Comparison of ENCODE assay signal across 1 cellular context in the genomic region with DNA sequence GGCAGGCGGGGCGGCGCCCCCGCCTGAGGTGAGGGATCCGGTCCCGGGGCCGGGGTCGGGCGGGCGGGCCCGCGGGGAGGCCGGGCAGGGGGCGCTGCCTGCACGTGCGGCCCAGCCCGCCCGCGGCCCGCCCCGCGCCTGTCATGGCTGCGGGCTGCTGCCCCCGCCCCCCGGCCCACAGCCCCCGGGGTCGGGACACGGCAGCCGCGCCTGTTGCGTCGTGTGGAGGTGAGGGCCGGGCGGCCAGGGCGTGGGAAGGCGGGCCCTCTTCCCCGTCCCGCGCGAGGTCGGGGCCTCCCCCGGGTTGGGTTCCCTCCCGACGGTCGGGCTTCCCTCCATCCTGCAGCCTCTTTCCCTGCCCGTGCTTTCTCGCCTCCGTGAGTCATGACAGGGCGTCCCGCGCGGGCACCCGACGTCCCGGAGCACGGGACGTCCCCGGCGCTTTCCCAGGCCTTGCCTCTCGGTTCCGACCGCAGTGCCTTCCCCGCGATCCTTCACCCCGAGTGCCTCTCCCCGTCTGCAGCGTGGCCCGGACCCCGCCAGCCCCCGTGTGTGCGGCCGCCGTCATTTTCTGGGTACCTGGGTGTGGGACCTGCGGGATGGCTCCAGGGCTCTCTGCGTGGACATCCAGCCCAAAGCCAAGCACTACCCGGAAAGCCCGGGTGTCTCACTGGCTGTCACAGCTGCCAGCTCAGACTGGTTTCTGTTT.
TF ChIP-seq lines count a peak whose summit lies in the region.

No MANE protein-coding gene starts in this region.

TF ChIP-seq in HepG2, 621 proteins besides CTCF, POLR2A, EP300 and RAD21 (continued from another document and continues in another):
- TF ChIP-seq, protein P1, sequence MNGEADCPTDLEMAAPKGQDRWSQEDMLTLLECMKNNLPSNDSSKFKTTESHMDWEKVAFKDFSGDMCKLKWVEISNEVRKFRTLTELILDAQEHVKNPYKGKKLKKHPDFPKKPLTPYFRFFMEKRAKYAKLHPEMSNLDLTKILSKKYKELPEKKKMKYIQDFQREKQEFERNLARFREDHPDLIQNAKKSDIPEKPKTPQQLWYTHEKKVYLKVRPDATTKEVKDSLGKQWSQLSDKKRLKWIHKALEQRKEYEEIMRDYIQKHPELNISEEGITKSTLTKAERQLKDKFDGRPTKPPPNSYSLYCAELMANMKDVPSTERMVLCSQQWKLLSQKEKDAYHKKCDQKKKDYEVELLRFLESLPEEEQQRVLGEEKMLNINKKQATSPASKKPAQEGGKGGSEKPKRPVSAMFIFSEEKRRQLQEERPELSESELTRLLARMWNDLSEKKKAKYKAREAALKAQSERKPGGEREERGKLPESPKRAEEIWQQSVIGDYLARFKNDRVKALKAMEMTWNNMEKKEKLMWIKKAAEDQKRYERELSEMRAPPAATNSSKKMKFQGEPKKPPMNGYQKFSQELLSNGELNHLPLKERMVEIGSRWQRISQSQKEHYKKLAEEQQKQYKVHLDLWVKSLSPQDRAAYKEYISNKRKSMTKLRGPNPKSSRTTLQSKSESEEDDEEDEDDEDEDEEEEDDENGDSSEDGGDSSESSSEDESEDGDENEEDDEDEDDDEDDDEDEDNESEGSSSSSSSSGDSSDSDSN (CRISPR knock-in tag; IDR thresholded peaks at IDR 0.05): peak; percentile 72; the same call in 1 of the 2 replicates
- TF ChIP-seq NFE2L1 (CRISPR knock-in tag; IDR thresholded peaks at IDR 0.05; ENCODE audit: borderline replicate concordance) (no peak), DR1 (CRISPR knock-in tag; IDR thresholded peaks at IDR 0.05) (0 out of 2 replicates have a peak, but pooled peaks have one; percentile 42), YEATS2 (CRISPR knock-in tag; IDR thresholded peaks at IDR 0.05; ENCODE audit: borderline replicate concordance) (no peak), ZNF768 (CRISPR knock-in tag; IDR thresholded peaks at IDR 0.05) (peak; percentile 65; the same call in 1 of the 2 replicates), NRL (CRISPR knock-in tag; IDR thresholded peaks at IDR 0.05; ENCODE audit: borderline replicate concordance) (0 out of 2 replicates have a peak, but pooled peaks have one; percentile 71), ZFYVE20 (CRISPR knock-in tag; IDR thresholded peaks at IDR 0.05; ENCODE audit: borderline replicate concordance, low read depth) (peak; percentile 70; the same call in 1 of the 2 replicates), ZNF331 (CRISPR knock-in tag; IDR thresholded peaks at IDR 0.05) (0 out of 2 replicates have a peak, but pooled peaks have one; percentile 24), ZNF788 (CRISPR knock-in tag; IDR thresholded peaks at IDR 0.05; ENCODE audit: borderline replicate concordance) (peak; percentile 46; the same call in 1 of the 2 replicates), KMT2B (CRISPR knock-in tag; IDR thresholded peaks at IDR 0.05) (0 out of 2 replicates have a peak, but pooled peaks have one; percentile 68), SMAD9 (CRISPR knock-in tag; IDR thresholded peaks at IDR 0.05) (no peak), SMARCE1 (IDR thresholded peaks at IDR 0.05; ENCODE audit: borderline replicate concordance) (no peak), CBFB (CRISPR knock-in tag; IDR thresholded peaks at IDR 0.05) (0 out of 2 replicates have a peak, but pooled peaks have one; percentile 34), ZNF558 (CRISPR knock-in tag; IDR thresholded peaks at IDR 0.05; ENCODE audit: borderline replicate concordance) (peak; percentile 36; the same call in 1 of the 2 replicates), ZNF556 (CRISPR knock-in tag; IDR thresholded peaks at IDR 0.05; ENCODE audit: borderline replicate concordance) (0 out of 2 replicates have a peak, but pooled peaks have one; percentile 35), POGZ (CRISPR knock-in tag; IDR thresholded peaks at IDR 0.05) (0 out of 2 replicates have a peak, but pooled peaks have one; percentile 23), CBX5 (CRISPR knock-in tag; IDR thresholded peaks at IDR 0.05; ENCODE audit: borderline replicate concordance) (0 out of 2 replicates have a peak, but pooled peaks have one; percentile 32), PHF8 (CRISPR knock-in tag; IDR thresholded peaks at IDR 0.05) (0 out of 2 replicates have a peak, but pooled peaks have one; percentile 66), ZNF83 (CRISPR knock-in tag; IDR thresholded peaks at IDR 0.05; ENCODE audit: borderline replicate concordance) (0 out of 2 replicates have a peak, but pooled peaks have one; percentile 58)
- TF ChIP-seq, protein P2, sequence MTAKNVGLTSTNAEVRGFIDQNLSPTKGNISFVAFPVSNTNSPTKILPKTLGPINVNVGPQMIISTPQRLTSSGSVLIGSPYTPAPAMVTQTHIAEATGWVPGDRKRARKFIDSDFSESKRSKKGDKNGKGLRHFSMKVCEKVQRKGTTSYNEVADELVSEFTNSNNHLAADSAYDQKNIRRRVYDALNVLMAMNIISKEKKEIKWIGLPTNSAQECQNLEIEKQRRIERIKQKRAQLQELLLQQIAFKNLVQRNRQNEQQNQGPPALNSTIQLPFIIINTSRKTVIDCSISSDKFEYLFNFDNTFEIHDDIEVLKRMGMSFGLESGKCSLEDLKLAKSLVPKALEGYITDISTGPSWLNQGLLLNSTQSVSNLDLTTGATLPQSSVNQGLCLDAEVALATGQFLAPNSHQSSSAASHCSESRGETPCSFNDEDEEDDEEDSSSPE (CRISPR knock-in tag; IDR thresholded peaks at IDR 0.05): 0 out of 2 replicates have a peak, but pooled peaks have one; percentile 41
- TF ChIP-seq, protein P3, sequence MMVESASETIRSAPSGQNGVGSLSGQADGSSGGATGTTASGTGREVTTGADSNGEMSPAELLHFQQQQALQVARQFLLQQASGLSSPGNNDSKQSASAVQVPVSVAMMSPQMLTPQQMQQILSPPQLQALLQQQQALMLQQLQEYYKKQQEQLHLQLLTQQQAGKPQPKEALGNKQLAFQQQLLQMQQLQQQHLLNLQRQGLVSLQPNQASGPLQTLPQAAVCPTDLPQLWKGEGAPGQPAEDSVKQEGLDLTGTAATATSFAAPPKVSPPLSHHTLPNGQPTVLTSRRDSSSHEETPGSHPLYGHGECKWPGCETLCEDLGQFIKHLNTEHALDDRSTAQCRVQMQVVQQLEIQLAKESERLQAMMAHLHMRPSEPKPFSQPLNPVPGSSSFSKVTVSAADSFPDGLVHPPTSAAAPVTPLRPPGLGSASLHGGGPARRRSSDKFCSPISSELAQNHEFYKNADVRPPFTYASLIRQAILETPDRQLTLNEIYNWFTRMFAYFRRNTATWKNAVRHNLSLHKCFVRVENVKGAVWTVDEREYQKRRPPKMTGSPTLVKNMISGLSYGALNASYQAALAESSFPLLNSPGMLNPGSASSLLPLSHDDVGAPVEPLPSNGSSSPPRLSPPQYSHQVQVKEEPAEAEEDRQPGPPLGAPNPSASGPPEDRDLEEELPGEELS (CRISPR knock-in tag; IDR thresholded peaks at IDR 0.05): 0 out of 2 replicates have a peak, but pooled peaks have one; percentile 17
- TF ChIP-seq, protein P4, sequence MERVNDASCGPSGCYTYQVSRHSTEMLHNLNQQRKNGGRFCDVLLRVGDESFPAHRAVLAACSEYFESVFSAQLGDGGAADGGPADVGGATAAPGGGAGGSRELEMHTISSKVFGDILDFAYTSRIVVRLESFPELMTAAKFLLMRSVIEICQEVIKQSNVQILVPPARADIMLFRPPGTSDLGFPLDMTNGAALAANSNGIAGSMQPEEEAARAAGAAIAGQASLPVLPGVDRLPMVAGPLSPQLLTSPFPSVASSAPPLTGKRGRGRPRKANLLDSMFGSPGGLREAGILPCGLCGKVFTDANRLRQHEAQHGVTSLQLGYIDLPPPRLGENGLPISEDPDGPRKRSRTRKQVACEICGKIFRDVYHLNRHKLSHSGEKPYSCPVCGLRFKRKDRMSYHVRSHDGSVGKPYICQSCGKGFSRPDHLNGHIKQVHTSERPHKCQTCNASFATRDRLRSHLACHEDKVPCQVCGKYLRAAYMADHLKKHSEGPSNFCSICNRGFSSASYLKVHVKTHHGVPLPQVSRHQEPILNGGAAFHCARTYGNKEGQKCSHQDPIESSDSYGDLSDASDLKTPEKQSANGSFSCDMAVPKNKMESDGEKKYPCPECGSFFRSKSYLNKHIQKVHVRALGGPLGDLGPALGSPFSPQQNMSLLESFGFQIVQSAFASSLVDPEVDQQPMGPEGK (CRISPR knock-in tag; IDR thresholded peaks at IDR 0.05): peak; percentile 73
- TF ChIP-seq, protein P5, sequence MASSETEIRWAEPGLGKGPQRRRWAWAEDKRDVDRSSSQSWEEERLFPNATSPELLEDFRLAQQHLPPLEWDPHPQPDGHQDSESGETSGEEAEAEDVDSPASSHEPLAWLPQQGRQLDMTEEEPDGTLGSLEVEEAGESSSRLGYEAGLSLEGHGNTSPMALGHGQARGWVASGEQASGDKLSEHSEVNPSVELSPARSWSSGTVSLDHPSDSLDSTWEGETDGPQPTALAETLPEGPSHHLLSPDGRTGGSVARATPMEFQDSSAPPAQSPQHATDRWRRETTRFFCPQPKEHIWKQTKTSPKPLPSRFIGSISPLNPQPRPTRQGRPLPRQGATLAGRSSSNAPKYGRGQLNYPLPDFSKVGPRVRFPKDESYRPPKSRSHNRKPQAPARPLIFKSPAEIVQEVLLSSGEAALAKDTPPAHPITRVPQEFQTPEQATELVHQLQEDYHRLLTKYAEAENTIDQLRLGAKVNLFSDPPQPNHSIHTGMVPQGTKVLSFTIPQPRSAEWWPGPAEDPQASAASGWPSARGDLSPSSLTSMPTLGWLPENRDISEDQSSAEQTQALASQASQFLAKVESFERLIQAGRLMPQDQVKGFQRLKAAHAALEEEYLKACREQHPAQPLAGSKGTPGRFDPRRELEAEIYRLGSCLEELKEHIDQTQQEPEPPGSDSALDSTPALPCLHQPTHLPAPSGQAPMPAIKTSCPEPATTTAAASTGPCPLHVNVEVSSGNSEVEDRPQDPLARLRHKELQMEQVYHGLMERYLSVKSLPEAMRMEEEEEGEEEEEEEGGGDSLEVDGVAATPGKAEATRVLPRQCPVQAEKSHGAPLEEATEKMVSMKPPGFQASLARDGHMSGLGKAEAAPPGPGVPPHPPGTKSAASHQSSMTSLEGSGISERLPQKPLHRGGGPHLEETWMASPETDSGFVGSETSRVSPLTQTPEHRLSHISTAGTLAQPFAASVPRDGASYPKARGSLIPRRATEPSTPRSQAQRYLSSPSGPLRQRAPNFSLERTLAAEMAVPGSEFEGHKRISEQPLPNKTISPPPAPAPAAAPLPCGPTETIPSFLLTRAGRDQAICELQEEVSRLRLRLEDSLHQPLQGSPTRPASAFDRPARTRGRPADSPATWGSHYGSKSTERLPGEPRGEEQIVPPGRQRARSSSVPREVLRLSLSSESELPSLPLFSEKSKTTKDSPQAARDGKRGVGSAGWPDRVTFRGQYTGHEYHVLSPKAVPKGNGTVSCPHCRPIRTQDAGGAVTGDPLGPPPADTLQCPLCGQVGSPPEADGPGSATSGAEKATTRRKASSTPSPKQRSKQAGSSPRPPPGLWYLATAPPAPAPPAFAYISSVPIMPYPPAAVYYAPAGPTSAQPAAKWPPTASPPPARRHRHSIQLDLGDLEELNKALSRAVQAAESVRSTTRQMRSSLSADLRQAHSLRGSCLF (CRISPR knock-in tag; IDR thresholded peaks at IDR 0.05; ENCODE audit: borderline replicate concordance): no peak
- TF ChIP-seq, protein P6, sequence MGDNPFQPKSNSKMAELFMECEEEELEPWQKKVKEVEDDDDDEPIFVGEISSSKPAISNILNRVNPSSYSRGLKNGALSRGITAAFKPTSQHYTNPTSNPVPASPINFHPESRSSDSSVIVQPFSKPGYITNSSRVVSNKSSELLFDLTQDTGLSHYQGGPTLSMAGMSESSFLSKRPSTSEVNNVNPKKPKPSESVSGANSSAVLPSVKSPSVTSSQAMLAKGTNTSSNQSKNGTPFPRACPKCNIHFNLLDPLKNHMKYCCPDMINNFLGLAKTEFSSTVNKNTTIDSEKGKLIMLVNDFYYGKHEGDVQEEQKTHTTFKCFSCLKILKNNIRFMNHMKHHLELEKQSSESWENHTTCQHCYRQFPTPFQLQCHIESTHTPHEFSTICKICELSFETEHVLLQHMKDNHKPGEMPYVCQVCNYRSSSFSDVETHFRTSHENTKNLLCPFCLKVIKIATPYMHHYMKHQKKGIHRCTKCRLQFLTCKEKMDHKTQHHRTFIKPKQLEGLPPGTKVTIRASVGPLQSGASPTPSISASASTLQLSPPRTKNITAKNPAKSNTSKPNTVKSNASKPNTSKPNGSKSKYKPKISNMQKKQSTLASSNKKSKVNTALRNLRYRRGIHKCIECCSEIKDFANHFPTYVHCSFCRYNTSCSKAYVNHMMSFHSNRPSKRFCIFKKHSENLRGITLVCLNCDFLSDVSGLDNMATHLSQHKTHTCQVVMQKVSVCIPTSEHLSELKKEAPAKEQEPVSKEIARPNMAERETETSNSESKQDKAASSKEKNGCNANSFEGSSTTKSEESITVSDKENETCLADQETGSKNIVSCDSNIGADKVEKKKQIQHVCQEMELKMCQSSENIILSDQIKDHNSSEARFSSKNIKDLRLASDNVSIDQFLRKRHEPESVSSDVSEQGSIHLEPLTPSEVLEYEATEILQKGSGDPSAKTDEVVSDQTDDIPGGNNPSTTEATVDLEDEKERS (CRISPR knock-in tag; IDR thresholded peaks at IDR 0.05): no peak
- TF ChIP-seq, protein P7, sequence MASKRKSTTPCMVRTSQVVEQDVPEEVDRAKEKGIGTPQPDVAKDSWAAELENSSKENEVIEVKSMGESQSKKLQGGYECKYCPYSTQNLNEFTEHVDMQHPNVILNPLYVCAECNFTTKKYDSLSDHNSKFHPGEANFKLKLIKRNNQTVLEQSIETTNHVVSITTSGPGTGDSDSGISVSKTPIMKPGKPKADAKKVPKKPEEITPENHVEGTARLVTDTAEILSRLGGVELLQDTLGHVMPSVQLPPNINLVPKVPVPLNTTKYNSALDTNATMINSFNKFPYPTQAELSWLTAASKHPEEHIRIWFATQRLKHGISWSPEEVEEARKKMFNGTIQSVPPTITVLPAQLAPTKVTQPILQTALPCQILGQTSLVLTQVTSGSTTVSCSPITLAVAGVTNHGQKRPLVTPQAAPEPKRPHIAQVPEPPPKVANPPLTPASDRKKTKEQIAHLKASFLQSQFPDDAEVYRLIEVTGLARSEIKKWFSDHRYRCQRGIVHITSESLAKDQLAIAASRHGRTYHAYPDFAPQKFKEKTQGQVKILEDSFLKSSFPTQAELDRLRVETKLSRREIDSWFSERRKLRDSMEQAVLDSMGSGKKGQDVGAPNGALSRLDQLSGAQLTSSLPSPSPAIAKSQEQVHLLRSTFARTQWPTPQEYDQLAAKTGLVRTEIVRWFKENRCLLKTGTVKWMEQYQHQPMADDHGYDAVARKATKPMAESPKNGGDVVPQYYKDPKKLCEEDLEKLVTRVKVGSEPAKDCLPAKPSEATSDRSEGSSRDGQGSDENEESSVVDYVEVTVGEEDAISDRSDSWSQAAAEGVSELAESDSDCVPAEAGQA (IDR thresholded peaks at IDR 0.05; ENCODE audit: low read depth): no peak
- TF ChIP-seq, protein P7 (CRISPR knock-in tag; IDR thresholded peaks at IDR 0.05; ENCODE audit: borderline replicate concordance): no peak
